ENCODE assay signal across 8 cellular contexts in genomic region chr3:196081834-196082470, GRCh38. TPM values are rescaled to one million over a fixed set of nuclear protein-coding genes. Genes with fewer than 3 reads are reported as not detected.
DNase-seq lines count a peak whose midpoint lies in the region; ATAC-seq lines count a peak whose summit lies in the region.

Gene TFRC (minus strand): TSS chr3:196082090. CDS start chr3:196077099, 4,991 bp downstream.

- peak; percentile 80 for ATAC-seq in GM19372 (IDR thresholded peaks at IDR 0.05; ENCODE audit: low read depth, unreplicated experiment)
- peak; percentile 88 for ATAC-seq in HG03521 (IDR thresholded peaks at IDR 0.05; ENCODE audit: unreplicated experiment)
- ATAC-seq in left lobe of liver, result peak; percentile 90

- DNase-seq in C1 segment of cervical spinal cord (lab: John Stamatoyannopoulos, UW), result peak; percentile 34 to 95 (median 89)
- peak; percentile 96 for DNase-seq in NCI-H748 (lab: John Stamatoyannopoulos, UW; ENCODE audit: unreplicated experiment)
- DNase-seq in activated CD4-positive, alpha-beta T cell treated with anti-CD3 and anti-CD28 coated beads, Interleukin-2, amount 50 U/mL, for 1 hour, result peak; percentile 96
- DNase-seq in cortex of kidney (lab: John Stamatoyannopoulos, UW), result peak; percentile 39
- DNase-seq in left lobe of liver (ENCODE audit: low spot score), result peak; percentile 97
- peak; percentile 98 to 99 for DNase-seq in stimulated activated CD4-positive, alpha-beta T cell treated with anti-CD3 and anti-CD28 coated beads, Interleukin-2, amount 100 ng/mL, for 24 hours

RNA-seq across cellular contexts. Expression of gene TFRC, which starts in this region (rescaled TPM):
- 20.9 TPM for total RNA-seq in left lobe of liver

Comparison
In these comparisons a context has a peak if more than half of its experiments do, and no peak if none do; other contexts are left out.
1. Peak in every context shown above with its lines: DNase-seq and ATAC-seq.
2. DNase-seq: peak in every context shown above with its lines; median percentile 98 in stimulated activated CD4-positive, alpha-beta T cell treated with anti-CD3 and anti-CD28 coated beads, Interleukin-2, amount 100 ng/mL, for 24 hours; 97 in left lobe of liver; 96 in NCI-H748; 96 in activated CD4-positive, alpha-beta T cell treated with anti-CD3 and anti-CD28 coated beads, Interleukin-2, amount 50 U/mL, for 1 hour; 89 in C1 segment of cervical spinal cord; 39 in cortex of kidney.